In genomic region chrX:149522914-149523313, GRCh38 we compare ENCODE assay signal across 2 cellular contexts.
TF ChIP-seq lines count a peak whose summit lies in the region.

No MANE protein-coding gene starts in this region.

TF ChIP-seq in GM12878, 131 proteins besides CTCF, POLR2A, EP300 and RAD21:
- TF ChIP-seq ATF7 (IDR thresholded peaks at IDR 0.05; ENCODE audit: low read depth) (peak; percentile 77), FOS (IDR thresholded peaks at IDR 0.05; ENCODE audit: borderline replicate concordance, extremely low read depth, insufficient read length) (no peak), IKZF1 (conservative IDR thresholded peaks at IDR 0.05) (0 out of 2 replicates have a peak, but pooled peaks have one; percentile 13)

TF ChIP-seq in HepG2, 621 proteins besides CTCF, POLR2A, EP300 and RAD21:
- no peak for TF ChIP-seq ZNF143 (CRISPR knock-in tag; IDR thresholded peaks at IDR 0.05)
